ENCODE assay signal across 21 cellular contexts in genomic region chr3:186902713-186903112, GRCh38.
"Had no signal": no experiment of that assay in that cellular context is flagged by ENCODE, and none has a peak within 500 bp of the region (broad histone marks: within the 10 kb centered on the region; RNA-seq: fewer than 3 reads in every experiment).

No MANE protein-coding gene starts in this region.

- H3K27me3 Mint-ChIP-seq: effector memory CD8-positive, alpha-beta T cell; naive thymus-derived CD4-positive, alpha-beta T cell; stimulated activated memory B cell treated with anti-CD40 and anti-IgM and Interleukin-4, amounts not matched to agents 10 μg/mL and 1 μg/mL and 100 μg/mL, for 72 hours; stimulated activated naive CD8-positive, alpha-beta T cell treated with anti-CD3 and anti-CD28 coated beads, Interleukin-15, Interleukin-2, amounts not matched to agents 100 ng/mL and 50 ng/mL, for 24 hours had no signal

- ATAC-seq: effector memory CD8-positive, alpha-beta T cell; left colon; left ventricle myocardium superior; naive thymus-derived CD4-positive, alpha-beta T cell; sciatic nerve; stimulated activated memory B cell treated with anti-CD40 and anti-IgM and Interleukin-4, amounts not matched to agents 10 μg/mL and 1 μg/mL and 100 μg/mL, for 72 hours had no signal

- H3K4me1 Mint-ChIP-seq: neural crest cell had no signal

- H3K4me3 ChIP-seq: esophagus squamous epithelium, lung, spleen, tibial artery, upper lobe of left lung, uterus had no signal

- H3K36me3 ChIP-seq: esophagus squamous epithelium, spleen, tibial artery, upper lobe of left lung, uterus had no signal

- H3K4me1 ChIP-seq: upper lobe of left lung, uterus had no signal

- H3K27ac ChIP-seq: esophagus squamous epithelium, spleen, tibial artery, upper lobe of left lung, uterus had no signal

- H3K27me3 ChIP-seq: spleen, tibial artery, upper lobe of left lung, uterus had no signal

- DNase-seq: effector memory CD8-positive, alpha-beta T cell; esophagus squamous epithelium; foreskin fibroblast; kidney; left colon; left ventricle myocardium superior; naive thymus-derived CD4-positive, alpha-beta T cell; posterior cingulate gyrus; spleen; stimulated activated CD4-positive, alpha-beta T cell treated with anti-CD3 and anti-CD28 coated beads, Interleukin-15, amount 100 ng/mL, for 24 hours; stimulated activated CD4-positive, alpha-beta T cell treated with anti-CD3 and anti-CD28 coated beads, Interleukin-1b, Interleukin-23, amount 100 ng/mL, for 48 hours; stimulated activated CD4-positive, alpha-beta T cell treated with anti-CD3 and anti-CD28 coated beads, Interleukin-4, amount 100 ng/mL, for 24 hours; tibial artery; upper lobe of left lung; uterus had no signal

- H3K9me3 ChIP-seq: esophagus squamous epithelium, upper lobe of left lung, uterus had no signal

- H3K4me3 Mint-ChIP-seq: dendritic cell treated with granulocyte-macrophage colony-stimulating factor and Interleukin-4, amounts not matched to agents 40 ng/mL and 50 ng/mL, for 4 days; effector memory CD8-positive, alpha-beta T cell; neural crest cell; stimulated activated memory B cell treated with anti-CD40 and anti-IgM and Interleukin-4, amounts not matched to agents 10 μg/mL and 1 μg/mL and 100 μg/mL, for 72 hours; stimulated activated naive CD8-positive, alpha-beta T cell treated with anti-CD3 and anti-CD28 coated beads, Interleukin-15, Interleukin-2, amounts not matched to agents 100 ng/mL and 50 ng/mL, for 24 hours had no signal

- H3K27ac Mint-ChIP-seq: dendritic cell treated with granulocyte-macrophage colony-stimulating factor and Interleukin-4, amounts not matched to agents 40 ng/mL and 50 ng/mL, for 4 days; effector memory CD8-positive, alpha-beta T cell; stimulated activated memory B cell treated with anti-CD40 and anti-IgM and Interleukin-4, amounts not matched to agents 10 μg/mL and 1 μg/mL and 100 μg/mL, for 72 hours; stimulated activated naive CD8-positive, alpha-beta T cell treated with anti-CD3 and anti-CD28 coated beads, Interleukin-15, Interleukin-2, amounts not matched to agents 100 ng/mL and 50 ng/mL, for 24 hours had no signal

- H3K9me3 Mint-ChIP-seq: dendritic cell treated with granulocyte-macrophage colony-stimulating factor and Interleukin-4, amounts not matched to agents 40 ng/mL and 50 ng/mL, for 4 days had no signal
